6 cellular contexts compared by ENCODE assay signal in genomic region chr17:41810659-41811548, GRCh38. TPM values are rescaled to one million over a fixed set of nuclear protein-coding genes. Genes with fewer than 3 reads are reported as not detected.
DNase-seq lines count a peak whose midpoint lies in the region; ATAC-seq, FAIRE-seq and TF ChIP-seq lines count a peak whose summit lies in the region.

No MANE protein-coding gene starts in this region.

- intact Hi-C loops in sciatic nerve (cut with DNase I) = no loop called here

- peak overlapping the region; percentile 84; the same call in 1 of the 2 replicates for H2BK12ac ChIP-seq in H1 (ENCODE audit: low read depth, low read length)

- no peaks in the 10 kb centered on the region for H3K27me3 ChIP-seq in SK-N-SH (ENCODE audit: insufficient read depth)
- peaks cover 0 to 6% (median 3%) of the 10 kb centered on the region in 4 experiments; a peak in 4 of 7 replicates for H3K27me3 ChIP-seq in H1 (replicated peaks in 1 of 4; ENCODE audit: control insufficient read depth in 3 of 4, extremely low read depth in 1 of 4, insufficient read depth in 3 of 4, low read length in 3 of 4)

- H4K20me1 ChIP-seq in SK-N-SH (ENCODE audit: insufficient read depth) = peaks cover 13% of the 10 kb centered on the region
- H4K20me1 ChIP-seq in H1 (replicated peaks in 1 of 2; ENCODE audit: control insufficient read depth in 1 of 2, insufficient read depth in 2 of 2, low read length in 2 of 2) = peaks cover 0 to 11% of the 10 kb centered on the region in 2 experiments

- TF ChIP-seq POLR2A in H1 (IDR thresholded peaks at IDR 0.05; ENCODE audit: control extremely low read depth in 1 of 2, low read depth in 2 of 2, low read length in 2 of 2) = no peak

- TF ChIP-seq CTCF in SK-N-SH (IDR thresholded peaks at IDR 0.05) (no peak), H1 (IDR thresholded peaks at IDR 0.05; ENCODE audit: control extremely low read depth in 1 of 3, insufficient read depth in 1 of 3, low read depth in 1 of 3, low read length in 3 of 3) (no peak)

- no peak for TF ChIP-seq EP300 in SK-N-SH (IDR thresholded peaks at IDR 0.05; ENCODE audit: borderline replicate concordance in 1 of 2, low read depth in 1 of 2, low read length in 1 of 2)
- no peak for TF ChIP-seq EP300 in H1 (IDR thresholded peaks at IDR 0.05; ENCODE audit: borderline replicate concordance in 1 of 2, low read depth in 2 of 2, low read length in 2 of 2)

- H4K8ac ChIP-seq in H1 (ENCODE audit: extremely low read depth, insufficient read depth, low read length) = peak overlapping the region; percentile 23; the same call in 1 of the 2 replicates

- H2BK5ac ChIP-seq in H1 (ENCODE audit: low read depth, low read length) = 0 out of 2 replicates have a peak overlapping the region, but pooled peaks have one; percentile 91

- peaks cover 15 to 24% of the 10 kb centered on the region in 2 experiments; a peak in 2 of 4 replicates for H3K4me1 ChIP-seq in SK-N-SH (ENCODE audit: control insufficient read depth in 1 of 2, insufficient read depth in 2 of 2, low read depth in 1 of 2, low read length in 1 of 2)
- peaks cover 0 to 23% (median 7%) of the 10 kb centered on the region in 4 experiments; a peak in 6 of 7 replicates for H3K4me1 ChIP-seq in H1 (replicated peaks in 1 of 4; ENCODE audit: control insufficient read depth in 3 of 4, insufficient read depth in 4 of 4, low read length in 3 of 4)

- H3K27ac ChIP-seq in SK-N-SH (ENCODE audit: low read depth in 2 of 2, low read length in 1 of 2) (peak overlapping the region; percentile 80 to 87; a peak in 3 of 4 replicates), H1 (ENCODE audit: low read depth, low read length) (no peak overlapping the region)

- H3K56ac ChIP-seq in H1 (replicated peaks; ENCODE audit: insufficient read length, low read depth, low read length) = no peak overlapping the region

- no peaks in the 10 kb centered on the region for H3F3A ChIP-seq in SK-N-SH (replicated peaks; ENCODE audit: insufficient read depth)

- H3K79me1 ChIP-seq in H1 (ENCODE audit: low read depth, low read length) = peaks cover 16% of the 10 kb centered on the region

- FAIRE-seq in H1 (lab: Jason Lieb, UNC) = no peak

- H3K4me2 ChIP-seq in SK-N-SH (peak overlapping the region; percentile 99), H1 (ENCODE audit: insufficient read depth in 1 of 2, low read depth in 2 of 2, low read length in 2 of 2) (peak overlapping the region; percentile 94 to 95)

- CTCF ChIA-PET in SK-N-SH (lab: Yijun Ruan, JAX) = interaction anchor here (0.7 to 20.2 kb wide), 24 partner anchors 10 to 308 kb away, joined by 3 to 405 read pairs (median 5); partner anchors contain the start of genes CNP, HAP1, JUP and KLHL11
- CTCF ChIA-PET in H1 (lab: Charles Lee; ENCODE audit: partially characterized antibody) = interaction anchor here (0.7 to 4.8 kb wide), 29 partner anchors 10 to 213 kb away, joined by 3 to 46 read pairs (median 5); partner anchors contain the start of genes JUP and KLHL11

- peak overlapping the region; percentile 87 for H3K9ac ChIP-seq in SK-N-SH
- peak overlapping the region in 3 of 4 experiments; percentile 66 to 72 (median 68); a peak in 5 of 7 replicates for H3K9ac ChIP-seq in H1 (replicated peaks in 1 of 4; ENCODE audit: extremely low read depth in 1 of 4, low read depth in 3 of 4, low read length in 3 of 4)

- 42% methylated on average over 27 of the region's 58 CpGs for WGBS in SK-N-SH (ENCODE audit: low lambda C conversion rate)
- WGBS in H1 (ENCODE audit: extremely low coverage in 1 of 2, insufficient coverage in 1 of 2, insufficient read length in 1 of 2, insufficient replicate concordance in 2 of 2, low coverage in 1 of 2, low lambda C conversion rate in 2 of 2, missing lambda C conversion rate in 1 of 2), 2 experiments = 48% methylated on average over 27 of the region's 58 CpGs; no CpG with 5 or more reads in 1 of the 2 experiments

- H3K9me2 ChIP-seq in SK-N-SH = no peaks in the 10 kb centered on the region

- H4K5ac ChIP-seq in H1 (ENCODE audit: insufficient read length, low read depth, low read length) = no peak overlapping the region

- POLR2A ChIA-PET in SK-N-SH (lab: Yijun Ruan, JAX) = interaction anchor here (0.6 to 2.4 kb wide), 5 partner anchors 24 to 1386 kb away, joined by 3 to 12 read pairs (median 4); partner anchors contain the start of genes EIF1, JUP and KLHL11
- POLR2A ChIA-PET in H1 (lab: Charles Lee; ENCODE audit: partially characterized antibody) = interaction anchor here (0.7 to 4.2 kb wide), 17 partner anchors 10 to 132 kb away, joined by 3 to 40 read pairs (median 5); partner anchors contain the start of genes EIF1, HAP1 and JUP

- TF ChIP-seq RAD21 in SK-N-SH (IDR thresholded peaks at IDR 0.05; ENCODE audit: low read length) = no peak
- TF ChIP-seq RAD21 in H1 (IDR thresholded peaks at IDR 0.05 in 1 of 2, conservative IDR thresholded peaks at IDR 0.05 in 1 of 2; ENCODE audit: low read depth in 2 of 2, low read length in 2 of 2) = no peak

- H2BK20ac ChIP-seq in H1 (ENCODE audit: low read length) = no peak overlapping the region

- ATAC-seq in SK-N-SH treated with all-trans-retinoic acid at 6 μM for 48 hours = no peak
- no peak for ATAC-seq in HG02588 (IDR thresholded peaks at IDR 0.05; ENCODE audit: unreplicated experiment)
- ATAC-seq in sciatic nerve = no peak

- H2BK15ac ChIP-seq in H1 (ENCODE audit: low read length) = peak overlapping the region; percentile 81

- peak overlapping the region; percentile 92 for H2AFZ ChIP-seq in SK-N-SH (ENCODE audit: low read depth)
- no peak overlapping the region for H2AFZ ChIP-seq in H1 (ENCODE audit: low read length)

- H3K9me3 ChIP-seq in SK-N-SH (no peaks in the 10 kb centered on the region), H1 (ENCODE audit: insufficient read depth in 2 of 2, low read depth in 1 of 2, low read length in 1 of 2) (peaks cover 0 to 4% of the 10 kb centered on the region in 2 experiments; a peak in 1 of 4 replicates)

- peak overlapping the region; percentile 93 for H3K18ac ChIP-seq in H1 (ENCODE audit: extremely low read depth, low read length)

- H2AK5ac ChIP-seq in H1 (ENCODE audit: low read depth, low read length) = no peak overlapping the region

- H4K91ac ChIP-seq in H1 (replicated peaks; ENCODE audit: insufficient read length, low read length) = peak overlapping the region; percentile 27

- peak overlapping the region; percentile 75 to 93 for H3K4me3 ChIP-seq in SK-N-SH (ENCODE audit: low read depth in 2 of 2, low read length in 1 of 2)
- peak overlapping the region; percentile 70 to 94 (median 81) for H3K4me3 ChIP-seq in H1 (ENCODE audit: extremely low read depth in 1 of 4, insufficient read depth in 2 of 4, low read depth in 3 of 4, low read length in 4 of 4)
- peak overlapping the region; percentile 62 for H3K4me3 ChIP-seq in skeletal muscle cell (ENCODE audit: low read depth, low read length)

- DNase-seq in SK-N-SH = peak; percentile 71
- no peak for DNase-seq in H1 (ENCODE audit: low read depth in 1 of 2, low spot score in 2 of 2)
- DNase-seq in skeletal muscle cell (ENCODE audit: low read depth) = no peak
- DNase-seq in sciatic nerve (ENCODE audit: low spot score) = no peak

- no peak overlapping the region for H3K23ac ChIP-seq in H1 (ENCODE audit: insufficient read length)

- no peak overlapping the region for H2BK120ac ChIP-seq in H1 (replicated peaks; ENCODE audit: low read depth, low read length)

- H3K14ac ChIP-seq in H1 (ENCODE audit: insufficient read length) = no peak overlapping the region

- H3K4ac ChIP-seq in H1 (replicated peaks; ENCODE audit: insufficient read length, low read depth, low read length) = no peak overlapping the region

- peaks cover 65% of the 10 kb centered on the region for H3K79me2 ChIP-seq in SK-N-SH (ENCODE audit: insufficient read depth)
- H3K79me2 ChIP-seq in H1 (ENCODE audit: control insufficient read depth in 1 of 2, insufficient read depth in 2 of 2, low read length in 2 of 2) = peaks cover 0 to 28% of the 10 kb centered on the region in 2 experiments; a peak in 2 of 4 replicates

- H3K36me3 ChIP-seq in SK-N-SH (replicated peaks in 1 of 2; ENCODE audit: control insufficient read depth in 1 of 2, insufficient read depth in 2 of 2, low read length in 1 of 2) (peaks cover 7 to 8% of the 10 kb centered on the region in 2 experiments), H1 (ENCODE audit: control insufficient read depth in 2 of 4, insufficient read depth in 4 of 4, low read length in 3 of 4) (no peaks in the 10 kb centered on the region; a peak in 1 of 8 replicates)

- peaks cover 21% of the 10 kb centered on the region for H3K23me2 ChIP-seq in H1 (ENCODE audit: low read depth, low read length)

RNA-seq across cellular contexts. Expression of gene P3H4, which starts 0.8 kb away (rescaled TPM):
- 55.5 and 88.3 TPM in 2 replicates for polyA plus RNA-seq in SK-N-SH (2012; rRNA removed)
- polyA plus RNA-seq in SK-N-SH (2012; cell fraction: cytosol; rRNA removed) = 48.3 and 54.1 TPM in 2 replicates
- 32.4 and 41.1 TPM in 2 replicates for polyA plus RNA-seq in SK-N-SH (2012; cell fraction: nucleus; rRNA removed)
- total RNA-seq in H1 (2021; fragmentation: NEBNext Ultra II Directional; extraction: Animal tissue kit (Norgen Biotek cat#: 25700)) = 22.6 and 23.4 TPM in 2 replicates
- polyA plus RNA-seq in H1 (2011; rRNA removed) = 26.7 and 36.6 TPM in 2 replicates
- polyA plus RNA-seq in H1 (2011; cell fraction: cytosol; rRNA removed) = 32.3 TPM
- polyA plus RNA-seq in H1 (2011; cell fraction: nucleus; rRNA removed) = 26.2 TPM
- 19.2 to 25.6 TPM (median 23.3 TPM) in 4 replicates for polyA plus RNA-seq in H1 (2012, experiment 1 of 2)
- polyA plus RNA-seq in H1 (2012, experiment 2 of 2) = 18.1 TPM
- 27.7 TPM for polyA plus RNA-seq in H1 (2013, experiment 1 of 2)
- 29.1 TPM for polyA plus RNA-seq in H1 (2013, experiment 2 of 2)
- 13.9 and 14.4 TPM in 2 replicates for polyA minus RNA-seq in H1 (2011; rRNA and poly(A)+ RNA removed)
- 22.9 TPM for polyA minus RNA-seq in H1 (2011; cell fraction: cytosol; rRNA and poly(A)+ RNA removed)
- 22.3 TPM for polyA minus RNA-seq in H1 (2011; cell fraction: nucleus; rRNA and poly(A)+ RNA removed)
- 12.8 TPM for total RNA-seq in sciatic nerve

RNA-seq across cellular contexts. Expression of gene FKBP10, which starts 1.9 kb away (rescaled TPM):
- polyA plus RNA-seq in SK-N-SH (2012; rRNA removed) = 360 and 377 TPM in 2 replicates
- polyA plus RNA-seq in SK-N-SH (2012; cell fraction: cytosol; rRNA removed) = 109 and 170 TPM in 2 replicates
- 1,131 and 1,228 TPM in 2 replicates for polyA plus RNA-seq in SK-N-SH (2012; cell fraction: nucleus; rRNA removed)
- 173 and 179 TPM in 2 replicates for total RNA-seq in H1 (2021; fragmentation: NEBNext Ultra II Directional; extraction: Animal tissue kit (Norgen Biotek cat#: 25700))
- polyA plus RNA-seq in H1 (2011; rRNA removed) = 283 and 410 TPM in 2 replicates
- polyA plus RNA-seq in H1 (2011; cell fraction: cytosol; rRNA removed) = 347 TPM
- polyA plus RNA-seq in H1 (2011; cell fraction: nucleus; rRNA removed) = 1,193 TPM
- 206 to 277 TPM (median 242 TPM) in 4 replicates for polyA plus RNA-seq in H1 (2012, experiment 1 of 2)
- 146 TPM for polyA plus RNA-seq in H1 (2012, experiment 2 of 2)
- polyA plus RNA-seq in H1 (2013, experiment 1 of 2) = 233 TPM
- polyA plus RNA-seq in H1 (2013, experiment 2 of 2) = 222 TPM
- polyA minus RNA-seq in H1 (2011; rRNA and poly(A)+ RNA removed) = 102 and 130 TPM in 2 replicates
- polyA minus RNA-seq in H1 (2011; cell fraction: cytosol; rRNA and poly(A)+ RNA removed) = 115 TPM
- 148 TPM for polyA minus RNA-seq in H1 (2011; cell fraction: nucleus; rRNA and poly(A)+ RNA removed)
- 73.3 TPM for total RNA-seq in sciatic nerve

RNA-seq across cellular contexts. Expression of gene JUP, which starts 24.4 kb away (rescaled TPM):
- polyA plus RNA-seq in SK-N-SH (2012; rRNA removed) (9.3 and 13.0 TPM in 2 replicates), H1 (2011; rRNA removed) (62.8 and 125 TPM in 2 replicates)
- polyA plus RNA-seq in SK-N-SH (2012; cell fraction: cytosol; rRNA removed) = 4.0 and 8.5 TPM in 2 replicates
- polyA plus RNA-seq in SK-N-SH (2012; cell fraction: nucleus; rRNA removed) = 12.3 and 16.4 TPM in 2 replicates
- 98.6 and 102 TPM in 2 replicates for total RNA-seq in H1 (2021; fragmentation: NEBNext Ultra II Directional; extraction: Animal tissue kit (Norgen Biotek cat#: 25700))
- polyA plus RNA-seq in H1 (2011; cell fraction: cytosol; rRNA removed) = 34.7 TPM
- 89.8 TPM for polyA plus RNA-seq in H1 (2011; cell fraction: nucleus; rRNA removed)
- 68.9 to 108 TPM (median 102 TPM) in 4 replicates for polyA plus RNA-seq in H1 (2012, experiment 1 of 2)
- 109 TPM for polyA plus RNA-seq in H1 (2012, experiment 2 of 2)
- 70.1 TPM for polyA plus RNA-seq in H1 (2013, experiment 1 of 2)
- 65.1 TPM for polyA plus RNA-seq in H1 (2013, experiment 2 of 2)
- polyA minus RNA-seq in H1 (2011; rRNA and poly(A)+ RNA removed) = 44.2 and 46.8 TPM in 2 replicates
- polyA minus RNA-seq in H1 (2011; cell fraction: cytosol; rRNA and poly(A)+ RNA removed) = 76.7 TPM
- polyA minus RNA-seq in H1 (2011; cell fraction: nucleus; rRNA and poly(A)+ RNA removed) = 48.4 TPM
- 78.2 TPM for total RNA-seq in sciatic nerve

RNA-seq across cellular contexts. Expression of gene NT5C3B, which starts 25.1 kb away (rescaled TPM):
- polyA plus RNA-seq in SK-N-SH (2012; rRNA removed) = 87.4 and 98.0 TPM in 2 replicates
- polyA plus RNA-seq in SK-N-SH (2012; cell fraction: cytosol; rRNA removed) = 105 and 106 TPM in 2 replicates
- polyA plus RNA-seq in SK-N-SH (2012; cell fraction: nucleus; rRNA removed) = 85.1 and 94.9 TPM in 2 replicates
- total RNA-seq in H1 (2021; fragmentation: NEBNext Ultra II Directional; extraction: Animal tissue kit (Norgen Biotek cat#: 25700)) = 68.7 and 71.4 TPM in 2 replicates
- polyA plus RNA-seq in H1 (2011; rRNA removed) = 86.9 and 94.5 TPM in 2 replicates
- polyA plus RNA-seq in H1 (2011; cell fraction: cytosol; rRNA removed) = 101 TPM
- 76.7 TPM for polyA plus RNA-seq in H1 (2011; cell fraction: nucleus; rRNA removed)
- polyA plus RNA-seq in H1 (2012, experiment 1 of 2) = 64.8 to 85.1 TPM (median 79.0 TPM) in 4 replicates
- 93.2 TPM for polyA plus RNA-seq in H1 (2012, experiment 2 of 2)
- polyA plus RNA-seq in H1 (2013, experiment 1 of 2) = 59.6 TPM
- 59.2 TPM for polyA plus RNA-seq in H1 (2013, experiment 2 of 2)
- 54.5 and 69.3 TPM in 2 replicates for polyA minus RNA-seq in H1 (2011; rRNA and poly(A)+ RNA removed)
- polyA minus RNA-seq in H1 (2011; cell fraction: cytosol; rRNA and poly(A)+ RNA removed) = 34.0 TPM
- polyA minus RNA-seq in H1 (2011; cell fraction: nucleus; rRNA and poly(A)+ RNA removed) = 47.8 TPM
- total RNA-seq in sciatic nerve = 34.6 TPM

RNA-seq across cellular contexts. Expression of gene KLHL10, which starts 26.7 kb away (rescaled TPM):
- polyA plus RNA-seq in SK-N-SH (2012; rRNA removed) = 0.02 and 0.03 TPM in 2 replicates
- polyA plus RNA-seq in SK-N-SH (2012; cell fraction: cytosol; rRNA removed) = 0.04 and 0.05 TPM in 2 replicates
- polyA plus RNA-seq in SK-N-SH (2012; cell fraction: nucleus; rRNA removed) = 0.30 and 0.42 TPM in 2 replicates
- 0.19 TPM in 1 of 2 replicates, not detected in the other for total RNA-seq in H1 (2021; fragmentation: NEBNext Ultra II Directional; extraction: Animal tissue kit (Norgen Biotek cat#: 25700))
- 0.14 and 0.26 TPM in 2 replicates for polyA plus RNA-seq in H1 (2011; rRNA removed)
- polyA plus RNA-seq in H1 (2011; cell fraction: cytosol; rRNA removed) = 0.43 TPM
- 0.71 TPM for polyA plus RNA-seq in H1 (2011; cell fraction: nucleus; rRNA removed)
- 0.29 to 0.45 TPM (median 0.36 TPM) in 4 replicates for polyA plus RNA-seq in H1 (2012, experiment 1 of 2)
- polyA plus RNA-seq in H1 (2012, experiment 2 of 2) = not detected
- polyA plus RNA-seq in H1 (2013, experiment 1 of 2) = 0.24 TPM
- polyA plus RNA-seq in H1 (2013, experiment 2 of 2) = 0.09 TPM
- polyA minus RNA-seq in H1 (2011; rRNA and poly(A)+ RNA removed) = 0.17 and 1.0 TPM in 2 replicates
- polyA minus RNA-seq in H1 (2011; cell fraction: cytosol; rRNA and poly(A)+ RNA removed) = not detected
- not detected for polyA minus RNA-seq in H1 (2011; cell fraction: nucleus; rRNA and poly(A)+ RNA removed)
- not detected for total RNA-seq in sciatic nerve
